In genomic region chr16:17836868-17837602, GRCh38 we compare ENCODE assay signal across 13 cellular contexts.
A peak's percentile ranks its signal among the peaks of the same experiment; 100 is the strongest.
DNase-seq lines count a peak whose midpoint lies in the region; ATAC-seq, FAIRE-seq and TF ChIP-seq lines count a peak whose summit lies in the region.
"Had no signal": no experiment of that assay in that cellular context is flagged by ENCODE, and none has a peak within 500 bp of the region (broad histone marks: within the 10 kb centered on the region; RNA-seq: fewer than 3 reads in every experiment).

No MANE protein-coding gene starts in this region.

- peak; percentile 21 to 58 for DNase-seq in A549 (ENCODE audit: low read depth in 1 of 2, low spot score in 1 of 2)
- DNase-seq in HFF-Myc (ENCODE audit: extremely low read depth, low read depth) = peak; percentile 93
- DNase-seq in T1000 (lab: John Stamatoyannopoulos, UW) = peak; percentile 82
- DNase-seq in hepatocyte (ENCODE audit: low spot score) = peak; percentile 37
- DNase-seq in NCI-H446 (lab: John Stamatoyannopoulos, UW) = no peak
- no peak for DNase-seq in DMS153 treated with DMSO at 0.1 percent for 48 hours (lab: John Stamatoyannopoulos, UW; ENCODE audit: unreplicated experiment)
- DNase-seq: activated effector memory CD4-positive, alpha-beta T cell treated with Interleukin-2 at 50 U/mL for 16 hours; effector memory CD8-positive, alpha-beta T cell; NCI-H446 treated with DMSO at 0.1 percent for 48 hours; stimulated activated CD4-positive, alpha-beta T cell treated with anti-CD3 and anti-CD28 coated beads, Interleukin-12 subunit alpha, Interleukin-12 subunit beta, amount 100 ng/mL, for 4 hours had no signal

- TF ChIP-seq CTCF in A549 (IDR thresholded peaks at IDR 0.05) (no peak), HFF-Myc (IDR thresholded peaks at IDR 0.05; ENCODE audit: low read depth, low read length, missing control alignments) (no peak), hepatocyte (IDR thresholded peaks at IDR 0.05; ENCODE audit: poor library complexity) (no peak)

- H3K4me2 ChIP-seq in A549 = no peak overlapping the region
- H3K4me2 ChIP-seq in hepatocyte = no peak overlapping the region

- H3K36me3 ChIP-seq in hepatocyte (replicated peaks; ENCODE audit: insufficient read depth, low read depth) = no peaks in the 10 kb centered on the region

- CTCF ChIA-PET in A549 (lab: Yijun Ruan, JAX) = no interaction called here

- H3K27ac ChIP-seq in A549 (0 out of 6 replicates have a peak overlapping the region, but pooled peaks of 1 of the 2 experiments have one; percentile 40), hepatocyte (no peak overlapping the region)
- H3K27ac ChIP-seq: C4-2B had no signal

- no peaks in the 10 kb centered on the region for H3K79me2 ChIP-seq in hepatocyte

- no peak for TF ChIP-seq RAD21 in A549 (conservative IDR thresholded peaks at IDR 0.05 in 1 of 2, IDR thresholded peaks at IDR 0.05 in 1 of 2)

- no peaks in the 10 kb centered on the region for H3K9me3 ChIP-seq in A549
- H3K9me3 ChIP-seq in hepatocyte (ENCODE audit: low read depth) = no peaks in the 10 kb centered on the region

- TF ChIP-seq POLR2A in A549 (IDR thresholded peaks at IDR 0.05; ENCODE audit: low read length) = no peak

- POLR2A ChIA-PET in A549 (lab: Yijun Ruan, JAX) = no interaction called here

- no peaks in the 10 kb centered on the region for H3K27me3 ChIP-seq in hepatocyte

- no peak for FAIRE-seq in A549 (lab: Jason Lieb, UNC)

- H3K4me1 ChIP-seq in A549 = 0 out of 3 replicates have a peak, but pooled peaks cover 3% of the 10 kb centered on the region
- H3K4me1 ChIP-seq in hepatocyte (ENCODE audit: insufficient read depth) = no peaks in the 10 kb centered on the region

- H3K4me3 ChIP-seq in A549 (no peak overlapping the region), HFF-Myc (replicated peaks; ENCODE audit: low read depth, low read length) (no peak overlapping the region), hepatocyte (no peak overlapping the region)

- H2AFZ ChIP-seq in hepatocyte = no peak overlapping the region

- TF ChIP-seq EP300 in A549 (IDR thresholded peaks at IDR 0.05) = 0 out of 5 replicates have a peak, but pooled peaks of 1 of the 2 experiments have one; percentile 26

- 9% methylated on average over 12 of the region's 12 CpGs for WGBS in A549 (ENCODE audit: missing lambda C conversion rate)
- WGBS in hepatocyte (ENCODE audit: low lambda C conversion rate, missing lambda C conversion rate) = 40% methylated on average over 12 of the region's 12 CpGs

- no peaks in the 10 kb centered on the region for H3K9me2 ChIP-seq in hepatocyte (replicated peaks; ENCODE audit: insufficient read depth)

- ATAC-seq in A549 (peak; percentile 55 to 83), GM18517 (IDR thresholded peaks at IDR 0.05; ENCODE audit: unreplicated experiment) (no peak), GM18868 (IDR thresholded peaks at IDR 0.05; ENCODE audit: unreplicated experiment) (no peak)
- ATAC-seq: effector memory CD8-positive, alpha-beta T cell had no signal

- no peaks in the 10 kb centered on the region for H4K20me1 ChIP-seq in hepatocyte (ENCODE audit: insufficient read depth, poor library complexity, severe bottlenecking)

TF ChIP-seq in A549, 52 proteins besides CTCF, POLR2A, EP300 and RAD21:
- no peak for TF ChIP-seq PHF8 (IDR thresholded peaks at IDR 0.05; ENCODE audit: borderline replicate concordance, low read depth)
- 0 out of 2 replicates have a peak, but pooled peaks have one; percentile 4 for TF ChIP-seq USF2 (IDR thresholded peaks at IDR 0.05)
TF ChIP-seq in A549: peak in this region for 1.

Comparison
In these comparisons a context has a peak if more than half of its experiments do, and no peak if none do; other contexts are left out.
1. ATAC-seq: peak in A549 (2 of 2); none in GM18517 (single experiment) and GM18868 (single experiment).
2. DNase-seq: peak in A549 (2 of 2), HFF-Myc (single experiment), T1000 (single experiment) and hepatocyte (single experiment); none in NCI-H446 (0 of 2) and DMS153 treated with DMSO at 0.1 percent for 48 hours (single experiment).